Comparison of ENCODE assay signal across 8 cellular contexts in the genomic region with DNA sequence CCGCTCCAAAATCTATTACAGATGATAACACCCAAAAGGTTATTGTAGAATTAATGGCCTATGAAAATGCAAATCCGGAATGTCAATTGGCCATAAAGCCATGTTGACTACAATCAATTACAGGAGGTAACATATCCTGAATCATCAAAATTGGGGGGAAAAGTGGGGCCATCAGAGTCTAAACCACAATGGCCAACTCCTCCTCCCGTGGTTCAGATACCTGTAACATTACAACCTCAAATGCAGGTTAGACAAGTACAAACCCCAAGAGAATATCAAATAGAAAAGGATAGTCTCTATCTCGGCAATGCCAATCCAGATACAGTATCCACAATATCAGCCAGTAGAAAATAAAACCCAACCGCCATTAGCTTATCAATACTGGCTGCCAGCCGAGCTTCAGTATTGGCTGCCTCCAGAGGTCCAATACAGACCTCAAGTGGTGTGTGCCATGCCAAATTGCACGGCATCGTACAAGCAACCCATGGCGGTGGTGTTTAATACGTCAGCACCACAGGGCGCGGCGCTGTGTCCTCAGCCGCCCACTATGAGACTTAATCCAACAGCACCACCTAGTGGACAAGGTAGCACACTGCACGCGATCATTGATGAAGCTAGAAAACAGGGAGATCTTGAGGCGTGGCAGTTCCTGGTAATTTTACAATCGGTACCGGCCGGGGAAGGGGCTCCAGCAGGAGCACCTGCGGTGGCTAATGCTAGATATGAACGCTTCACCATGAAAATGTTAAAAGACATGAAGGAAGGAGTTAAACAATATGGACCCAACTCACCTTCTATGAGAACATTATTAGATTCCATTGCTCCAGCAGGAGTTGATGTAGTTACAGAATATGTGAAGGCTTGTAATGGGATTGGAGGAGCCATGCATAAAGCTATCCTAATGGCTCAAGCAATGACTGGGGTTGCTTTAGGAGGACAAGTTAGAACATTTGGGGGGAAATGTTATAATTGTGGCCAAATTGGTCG.
DNase-seq lines count a peak whose midpoint lies in the region; TF ChIP-seq lines count a peak whose summit lies in the region.

No MANE protein-coding gene starts in this region.

- TF ChIP-seq CTCF in foreskin fibroblast (IDR thresholded peaks at IDR 0.05; ENCODE audit: low read depth, low read length): peak; percentile 90

- H3K9ac ChIP-seq in stomach smooth muscle (ENCODE audit: low read length in 2 of 2): peak overlapping the region in 1 of 2 donors; percentile 56

- no peak overlapping the region for H3K27ac ChIP-seq in stomach smooth muscle (ENCODE audit: low read length)

- H3K9me3 ChIP-seq in stomach smooth muscle (ENCODE audit: control insufficient read depth in 2 of 2, low read length in 2 of 2): no peaks in the 10 kb centered on the region

- peak; percentile 67 for DNase-seq in NK-92 treated with Interleukin-12 subunit alpha and Interleukin-12 subunit beta, amount 100 ng/mL, for 24 hours (lab: John Stamatoyannopoulos, UW)
- no peak for DNase-seq in NK-92 (lab: John Stamatoyannopoulos, UW; ENCODE audit: unreplicated experiment)
- DNase-seq in MV-4-11 (lab: John Stamatoyannopoulos, UW): peak; percentile 76
- peak; percentile 16 for DNase-seq in SIG-M5 (lab: John Stamatoyannopoulos, UW)
- peak; percentile 77 for DNase-seq in activated T-helper 9 cell treated with anti-CD3 and anti-CD28 coated beads, Interleukin-2, amount 50 U/mL, for 16 hours (ENCODE audit: low read depth)
- DNase-seq in foreskin fibroblast: peak; percentile 73 to 92
- DNase-seq in nucleus accumbens (lab: John Stamatoyannopoulos, UW): peak in 53 of 56 donors; percentile 21 to 91 (median 65)

- peak overlapping the region in 1 of 2 donors; percentile 25 for H3K4me3 ChIP-seq in foreskin fibroblast (ENCODE audit: low read depth in 1 of 2, low read length in 2 of 2)
- H3K4me3 ChIP-seq in stomach smooth muscle (ENCODE audit: low read length in 2 of 2): peak overlapping the region; percentile 59 to 63

- no peaks in the 10 kb centered on the region for H3K4me1 ChIP-seq in stomach smooth muscle (ENCODE audit: control insufficient read depth, insufficient read depth, low read length)

- peaks cover 3 to 18% of the 10 kb centered on the region in 2 donors for H3K36me3 ChIP-seq in stomach smooth muscle (ENCODE audit: control insufficient read depth in 2 of 2, insufficient read depth in 2 of 2, low read length in 2 of 2)

- H3K27me3 ChIP-seq in stomach smooth muscle (ENCODE audit: control insufficient read depth in 1 of 2, insufficient read depth in 2 of 2, low read length in 2 of 2): no peaks in the 10 kb centered on the region
